1 cellular context compared by ENCODE assay signal in the genomic region with DNA sequence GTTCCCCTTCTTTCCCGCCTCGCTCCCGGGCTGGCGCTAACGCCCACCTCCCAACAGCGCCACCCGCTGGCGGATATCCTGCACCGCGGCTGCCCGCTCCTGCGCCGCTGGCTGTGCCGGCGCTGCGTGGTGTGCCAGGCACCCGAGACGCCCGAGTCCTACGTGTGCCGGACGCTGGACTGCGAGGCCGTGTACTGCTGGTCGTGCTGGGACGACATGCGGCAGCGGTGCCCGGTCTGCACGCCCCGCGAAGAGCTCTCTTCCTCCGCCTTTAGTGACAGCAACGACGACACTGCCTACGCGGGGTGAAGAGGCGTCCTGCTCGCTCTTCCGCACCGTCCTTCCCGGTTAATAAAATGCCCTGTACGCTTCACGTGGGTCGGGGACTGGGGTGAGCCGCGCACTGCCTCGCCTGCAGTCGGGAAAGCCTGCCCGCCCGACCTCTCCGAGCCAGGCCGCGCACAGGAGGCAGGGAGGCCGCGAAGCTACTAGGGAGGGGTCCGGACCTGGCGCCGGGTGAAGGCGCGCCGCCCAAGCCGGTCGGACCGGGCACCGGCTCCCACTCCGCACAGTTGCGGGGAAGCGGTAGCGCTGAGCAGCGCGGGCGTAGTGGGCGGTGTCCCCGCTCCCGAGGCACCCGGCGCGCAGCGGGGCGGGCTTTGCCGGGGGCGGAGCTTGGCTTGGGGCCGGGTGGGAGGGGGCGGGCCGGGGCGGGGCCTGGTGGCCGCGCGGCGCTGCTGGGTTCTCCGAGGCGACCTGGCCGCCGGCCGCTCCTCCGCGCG.
TF ChIP-seq lines count a peak whose summit lies in the region.

A gene with protein sequence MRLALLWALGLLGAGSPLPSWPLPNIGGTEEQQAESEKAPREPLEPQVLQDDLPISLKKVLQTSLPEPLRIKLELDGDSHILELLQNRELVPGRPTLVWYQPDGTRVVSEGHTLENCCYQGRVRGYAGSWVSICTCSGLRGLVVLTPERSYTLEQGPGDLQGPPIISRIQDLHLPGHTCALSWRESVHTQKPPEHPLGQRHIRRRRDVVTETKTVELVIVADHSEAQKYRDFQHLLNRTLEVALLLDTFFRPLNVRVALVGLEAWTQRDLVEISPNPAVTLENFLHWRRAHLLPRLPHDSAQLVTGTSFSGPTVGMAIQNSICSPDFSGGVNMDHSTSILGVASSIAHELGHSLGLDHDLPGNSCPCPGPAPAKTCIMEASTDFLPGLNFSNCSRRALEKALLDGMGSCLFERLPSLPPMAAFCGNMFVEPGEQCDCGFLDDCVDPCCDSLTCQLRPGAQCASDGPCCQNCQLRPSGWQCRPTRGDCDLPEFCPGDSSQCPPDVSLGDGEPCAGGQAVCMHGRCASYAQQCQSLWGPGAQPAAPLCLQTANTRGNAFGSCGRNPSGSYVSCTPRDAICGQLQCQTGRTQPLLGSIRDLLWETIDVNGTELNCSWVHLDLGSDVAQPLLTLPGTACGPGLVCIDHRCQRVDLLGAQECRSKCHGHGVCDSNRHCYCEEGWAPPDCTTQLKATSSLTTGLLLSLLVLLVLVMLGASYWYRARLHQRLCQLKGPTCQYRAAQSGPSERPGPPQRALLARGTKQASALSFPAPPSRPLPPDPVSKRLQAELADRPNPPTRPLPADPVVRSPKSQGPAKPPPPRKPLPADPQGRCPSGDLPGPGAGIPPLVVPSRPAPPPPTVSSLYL (plus strand): TSS at position 757 of the 782 bp plus-strand sequence. CDS start 71 bp downstream, outside the sequence.

TF ChIP-seq in HepG2, 621 proteins besides CTCF, POLR2A, EP300 and RAD21 (continued from another document and continues in another):
- TF ChIP-seq ELF4 (CRISPR knock-in tag; IDR thresholded peaks at IDR 0.05; ENCODE audit: borderline replicate concordance), result 0 out of 2 replicates have a peak, but pooled peaks have one; percentile 67
- TF ChIP-seq, protein P1, sequence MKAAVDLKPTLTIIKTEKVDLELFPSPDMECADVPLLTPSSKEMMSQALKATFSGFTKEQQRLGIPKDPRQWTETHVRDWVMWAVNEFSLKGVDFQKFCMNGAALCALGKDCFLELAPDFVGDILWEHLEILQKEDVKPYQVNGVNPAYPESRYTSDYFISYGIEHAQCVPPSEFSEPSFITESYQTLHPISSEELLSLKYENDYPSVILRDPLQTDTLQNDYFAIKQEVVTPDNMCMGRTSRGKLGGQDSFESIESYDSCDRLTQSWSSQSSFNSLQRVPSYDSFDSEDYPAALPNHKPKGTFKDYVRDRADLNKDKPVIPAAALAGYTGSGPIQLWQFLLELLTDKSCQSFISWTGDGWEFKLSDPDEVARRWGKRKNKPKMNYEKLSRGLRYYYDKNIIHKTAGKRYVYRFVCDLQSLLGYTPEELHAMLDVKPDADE (CRISPR knock-in tag; IDR thresholded peaks at IDR 0.05), result no peak
- TF ChIP-seq, protein P2, sequence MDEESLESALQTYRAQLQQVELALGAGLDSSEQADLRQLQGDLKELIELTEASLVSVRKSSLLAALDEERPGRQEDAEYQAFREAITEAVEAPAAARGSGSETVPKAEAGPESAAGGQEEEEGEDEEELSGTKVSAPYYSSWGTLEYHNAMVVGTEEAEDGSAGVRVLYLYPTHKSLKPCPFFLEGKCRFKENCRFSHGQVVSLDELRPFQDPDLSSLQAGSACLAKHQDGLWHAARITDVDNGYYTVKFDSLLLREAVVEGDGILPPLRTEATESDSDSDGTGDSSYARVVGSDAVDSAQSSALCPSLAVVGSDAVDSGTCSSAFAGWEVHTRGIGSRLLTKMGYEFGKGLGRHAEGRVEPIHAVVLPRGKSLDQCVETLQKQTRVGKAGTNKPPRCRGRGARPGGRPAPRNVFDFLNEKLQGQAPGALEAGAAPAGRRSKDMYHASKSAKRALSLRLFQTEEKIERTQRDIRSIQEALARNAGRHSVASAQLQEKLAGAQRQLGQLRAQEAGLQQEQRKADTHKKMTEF (CRISPR knock-in tag; IDR thresholded peaks at IDR 0.05), result peak; percentile 87
- TF ChIP-seq EED (CRISPR knock-in tag; IDR thresholded peaks at IDR 0.05), result peak; percentile 96
- TF ChIP-seq CBX1 (IDR thresholded peaks at IDR 0.05; ENCODE audit: low read depth), result no peak
- peak; percentile 87 for TF ChIP-seq ZNF782 (CRISPR knock-in tag; IDR thresholded peaks at IDR 0.05; ENCODE audit: borderline replicate concordance)
- TF ChIP-seq TEAD3 (CRISPR knock-in tag; optimal IDR thresholded peaks at IDR 0.05; ENCODE audit: borderline replicate concordance), result peak; percentile 33
- peak; percentile 22; the same call in 1 of the 2 replicates for TF ChIP-seq HOXA5 (CRISPR knock-in tag; IDR thresholded peaks at IDR 0.05)
- TF ChIP-seq, protein P3, sequence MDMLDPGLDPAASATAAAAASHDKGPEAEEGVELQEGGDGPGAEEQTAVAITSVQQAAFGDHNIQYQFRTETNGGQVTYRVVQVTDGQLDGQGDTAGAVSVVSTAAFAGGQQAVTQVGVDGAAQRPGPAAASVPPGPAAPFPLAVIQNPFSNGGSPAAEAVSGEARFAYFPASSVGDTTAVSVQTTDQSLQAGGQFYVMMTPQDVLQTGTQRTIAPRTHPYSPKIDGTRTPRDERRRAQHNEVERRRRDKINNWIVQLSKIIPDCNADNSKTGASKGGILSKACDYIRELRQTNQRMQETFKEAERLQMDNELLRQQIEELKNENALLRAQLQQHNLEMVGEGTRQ (IDR thresholded peaks at IDR 0.05; ENCODE audit: low read depth, low read length), result no peak
- TF ChIP-seq, protein P3 (CRISPR knock-in tag; IDR thresholded peaks at IDR 0.05; ENCODE audit: borderline replicate concordance), result 0 out of 2 replicates have a peak, but pooled peaks have one; percentile 12
- peak; percentile 43; the same call in 1 of the 2 replicates for TF ChIP-seq ZNF776 (CRISPR knock-in tag; IDR thresholded peaks at IDR 0.05)
- TF ChIP-seq KLF15 (CRISPR knock-in tag; IDR thresholded peaks at IDR 0.05; ENCODE audit: borderline replicate concordance), result 0 out of 2 replicates have a peak, but pooled peaks have one; percentile 19
- TF ChIP-seq KMT2B (CRISPR knock-in tag; IDR thresholded peaks at IDR 0.05), result peak; percentile 25; the same call in 1 of the 2 replicates
- peak; percentile 52 for TF ChIP-seq FOXA3 (CRISPR knock-in tag; IDR thresholded peaks at IDR 0.05)
- no peak for TF ChIP-seq FOXA1 (IDR thresholded peaks at IDR 0.05)
- no peak; the same call in 1 of the 2 replicates for TF ChIP-seq FOXA1 (CRISPR knock-in tag; IDR thresholded peaks at IDR 0.05)
- no peak for TF ChIP-seq RXRB (CRISPR knock-in tag; IDR thresholded peaks at IDR 0.05; ENCODE audit: borderline replicate concordance)
- TF ChIP-seq NONO (IDR thresholded peaks at IDR 0.05), result no peak
- TF ChIP-seq NONO (CRISPR knock-in tag; conservative IDR thresholded peaks at IDR 0.05), result peak; percentile 77
- peak; percentile 58; the same call in 1 of the 2 replicates for TF ChIP-seq ZNF879 (CRISPR knock-in tag; IDR thresholded peaks at IDR 0.05)
- no peak for TF ChIP-seq HNF4G (IDR thresholded peaks at IDR 0.05; ENCODE audit: borderline replicate concordance, low read depth, low read length)
- peak; percentile 44; the same call in 1 of the 2 replicates for TF ChIP-seq HNF4G (CRISPR knock-in tag; IDR thresholded peaks at IDR 0.05; ENCODE audit: borderline replicate concordance, low read depth)
- 0 out of 2 replicates have a peak, but pooled peaks have one; percentile 48 for TF ChIP-seq GATAD1 (CRISPR knock-in tag; IDR thresholded peaks at IDR 0.05)
- TF ChIP-seq, protein P4, sequence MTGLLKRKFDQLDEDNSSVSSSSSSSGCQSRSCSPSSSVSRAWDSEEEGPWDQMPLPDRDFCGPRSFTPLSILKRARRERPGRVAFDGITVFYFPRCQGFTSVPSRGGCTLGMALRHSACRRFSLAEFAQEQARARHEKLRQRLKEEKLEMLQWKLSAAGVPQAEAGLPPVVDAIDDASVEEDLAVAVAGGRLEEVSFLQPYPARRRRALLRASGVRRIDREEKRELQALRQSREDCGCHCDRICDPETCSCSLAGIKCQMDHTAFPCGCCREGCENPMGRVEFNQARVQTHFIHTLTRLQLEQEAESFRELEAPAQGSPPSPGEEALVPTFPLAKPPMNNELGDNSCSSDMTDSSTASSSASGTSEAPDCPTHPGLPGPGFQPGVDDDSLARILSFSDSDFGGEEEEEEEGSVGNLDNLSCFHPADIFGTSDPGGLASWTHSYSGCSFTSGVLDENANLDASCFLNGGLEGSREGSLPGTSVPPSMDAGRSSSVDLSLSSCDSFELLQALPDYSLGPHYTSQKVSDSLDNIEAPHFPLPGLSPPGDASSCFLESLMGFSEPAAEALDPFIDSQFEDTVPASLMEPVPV (CRISPR knock-in tag; IDR thresholded peaks at IDR 0.05), result peak; percentile 85
- TF ChIP-seq RXRA (CRISPR knock-in tag; IDR thresholded peaks at IDR 0.05), result peak; percentile 58; the same call in 1 of the 2 replicates
- TF ChIP-seq, protein P5, sequence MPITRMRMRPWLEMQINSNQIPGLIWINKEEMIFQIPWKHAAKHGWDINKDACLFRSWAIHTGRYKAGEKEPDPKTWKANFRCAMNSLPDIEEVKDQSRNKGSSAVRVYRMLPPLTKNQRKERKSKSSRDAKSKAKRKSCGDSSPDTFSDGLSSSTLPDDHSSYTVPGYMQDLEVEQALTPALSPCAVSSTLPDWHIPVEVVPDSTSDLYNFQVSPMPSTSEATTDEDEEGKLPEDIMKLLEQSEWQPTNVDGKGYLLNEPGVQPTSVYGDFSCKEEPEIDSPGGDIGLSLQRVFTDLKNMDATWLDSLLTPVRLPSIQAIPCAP (CRISPR knock-in tag; IDR thresholded peaks at IDR 0.05; ENCODE audit: low read depth), result no peak
- TF ChIP-seq, protein P6, sequence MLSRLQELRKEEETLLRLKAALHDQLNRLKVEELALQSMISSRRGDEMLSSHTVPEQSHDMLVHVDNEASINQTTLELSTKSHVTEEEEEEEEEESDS (CRISPR knock-in tag; IDR thresholded peaks at IDR 0.05; ENCODE audit: borderline replicate concordance), result no peak
- no peak; the same call in 1 of the 2 replicates for TF ChIP-seq ZNF761 (CRISPR knock-in tag; conservative IDR thresholded peaks at IDR 0.05)
- no peak; the same call in 1 of the 2 replicates for TF ChIP-seq AHR (CRISPR knock-in tag; IDR thresholded peaks at IDR 0.05)
- TF ChIP-seq, protein P7, sequence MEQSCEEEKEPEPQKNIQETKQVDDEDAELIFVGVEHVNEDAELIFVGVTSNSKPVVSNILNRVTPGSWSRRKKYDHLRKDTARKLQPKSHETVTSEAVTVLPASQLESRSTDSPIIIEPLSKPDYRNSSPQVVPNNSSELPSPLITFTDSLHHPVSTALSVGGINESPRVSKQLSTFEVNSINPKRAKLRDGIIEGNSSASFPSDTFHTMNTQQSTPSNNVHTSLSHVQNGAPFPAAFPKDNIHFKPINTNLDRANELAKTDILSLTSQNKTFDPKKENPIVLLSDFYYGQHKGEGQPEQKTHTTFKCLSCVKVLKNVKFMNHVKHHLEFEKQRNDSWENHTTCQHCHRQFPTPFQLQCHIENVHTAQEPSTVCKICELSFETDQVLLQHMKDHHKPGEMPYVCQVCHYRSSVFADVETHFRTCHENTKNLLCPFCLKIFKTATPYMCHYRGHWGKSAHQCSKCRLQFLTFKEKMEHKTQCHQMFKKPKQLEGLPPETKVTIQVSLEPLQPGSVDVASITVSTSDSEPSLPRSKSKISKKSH (CRISPR knock-in tag; IDR thresholded peaks at IDR 0.05; ENCODE audit: borderline replicate concordance), result peak; percentile 81; the same call in 1 of the 2 replicates
- peak; percentile 91 for TF ChIP-seq HDAC1 (CRISPR knock-in tag; IDR thresholded peaks at IDR 0.05)
- TF ChIP-seq HCFC1 (IDR thresholded peaks at IDR 0.05; ENCODE audit: low read depth, low read length), result no peak
- no peak; the same call in 1 of the 2 replicates for TF ChIP-seq SOX13 (IDR thresholded peaks at IDR 0.05)
- TF ChIP-seq SOX13 (CRISPR knock-in tag; conservative IDR thresholded peaks at IDR 0.05 in 1 of 2, IDR thresholded peaks at IDR 0.05 in 1 of 2), result peak in 1 of 2 experiments; percentile 37; a peak in 1 of 4 replicates
- peak; percentile 78; the same call in 1 of the 2 replicates for TF ChIP-seq KAT7 (CRISPR knock-in tag; IDR thresholded peaks at IDR 0.05; ENCODE audit: borderline replicate concordance)
- no peak; the same call in 1 of the 2 replicates for TF ChIP-seq ZNF136 (CRISPR knock-in tag; IDR thresholded peaks at IDR 0.05; ENCODE audit: low read depth)
- no peak for TF ChIP-seq PLRG1 (conservative IDR thresholded peaks at IDR 0.05)
- TF ChIP-seq, protein P8, sequence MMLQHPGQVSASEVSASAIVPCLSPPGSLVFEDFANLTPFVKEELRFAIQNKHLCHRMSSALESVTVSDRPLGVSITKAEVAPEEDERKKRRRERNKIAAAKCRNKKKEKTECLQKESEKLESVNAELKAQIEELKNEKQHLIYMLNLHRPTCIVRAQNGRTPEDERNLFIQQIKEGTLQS (CRISPR knock-in tag; IDR thresholded peaks at IDR 0.05), result no peak
- TF ChIP-seq, protein P9, sequence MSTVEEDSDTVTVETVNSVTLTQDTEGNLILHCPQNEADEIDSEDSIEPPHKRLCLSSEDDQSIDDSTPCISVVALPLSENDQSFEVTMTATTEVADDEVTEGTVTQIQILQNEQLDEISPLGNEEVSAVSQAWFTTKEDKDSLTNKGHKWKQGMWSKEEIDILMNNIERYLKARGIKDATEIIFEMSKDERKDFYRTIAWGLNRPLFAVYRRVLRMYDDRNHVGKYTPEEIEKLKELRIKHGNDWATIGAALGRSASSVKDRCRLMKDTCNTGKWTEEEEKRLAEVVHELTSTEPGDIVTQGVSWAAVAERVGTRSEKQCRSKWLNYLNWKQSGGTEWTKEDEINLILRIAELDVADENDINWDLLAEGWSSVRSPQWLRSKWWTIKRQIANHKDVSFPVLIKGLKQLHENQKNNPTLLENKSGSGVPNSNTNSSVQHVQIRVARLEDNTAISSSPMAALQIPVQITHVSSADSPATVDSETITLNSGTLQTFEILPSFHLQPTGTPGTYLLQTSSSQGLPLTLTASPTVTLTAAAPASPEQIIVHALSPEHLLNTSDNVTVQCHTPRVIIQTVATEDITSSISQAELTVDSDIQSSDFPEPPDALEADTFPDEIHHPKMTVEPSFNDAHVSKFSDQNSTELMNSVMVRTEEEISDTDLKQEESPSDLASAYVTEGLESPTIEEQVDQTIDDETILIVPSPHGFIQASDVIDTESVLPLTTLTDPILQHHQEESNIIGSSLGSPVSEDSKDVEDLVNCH (CRISPR knock-in tag; IDR thresholded peaks at IDR 0.05), result 0 out of 2 replicates have a peak, but pooled peaks have one; percentile 79
- no peak for TF ChIP-seq FOXJ3 (CRISPR knock-in tag; IDR thresholded peaks at IDR 0.05; ENCODE audit: borderline replicate concordance)
- TF ChIP-seq, protein P10, sequence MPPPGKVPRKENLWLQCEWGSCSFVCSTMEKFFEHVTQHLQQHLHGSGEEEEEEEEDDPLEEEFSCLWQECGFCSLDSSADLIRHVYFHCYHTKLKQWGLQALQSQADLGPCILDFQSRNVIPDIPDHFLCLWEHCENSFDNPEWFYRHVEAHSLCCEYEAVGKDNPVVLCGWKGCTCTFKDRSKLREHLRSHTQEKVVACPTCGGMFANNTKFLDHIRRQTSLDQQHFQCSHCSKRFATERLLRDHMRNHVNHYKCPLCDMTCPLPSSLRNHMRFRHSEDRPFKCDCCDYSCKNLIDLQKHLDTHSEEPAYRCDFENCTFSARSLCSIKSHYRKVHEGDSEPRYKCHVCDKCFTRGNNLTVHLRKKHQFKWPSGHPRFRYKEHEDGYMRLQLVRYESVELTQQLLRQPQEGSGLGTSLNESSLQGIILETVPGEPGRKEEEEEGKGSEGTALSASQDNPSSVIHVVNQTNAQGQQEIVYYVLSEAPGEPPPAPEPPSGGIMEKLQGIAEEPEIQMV (CRISPR knock-in tag; IDR thresholded peaks at IDR 0.05; ENCODE audit: low read depth), result peak; percentile 92
- peak; percentile 98 for TF ChIP-seq ZNF605 (CRISPR knock-in tag; IDR thresholded peaks at IDR 0.05)
- TF ChIP-seq ZNF383 (CRISPR knock-in tag; IDR thresholded peaks at IDR 0.05; ENCODE audit: borderline replicate concordance), result 0 out of 2 replicates have a peak, but pooled peaks have one; percentile 53
